2 cellular contexts compared by ENCODE assay signal in genomic region chr13:40982772-40983171, GRCh38.
TF ChIP-seq lines count a peak whose summit lies in the region.

No MANE protein-coding gene starts in this region.

TF ChIP-seq in liver, 16 proteins besides CTCF, POLR2A, EP300 and RAD21 (continued from another document):
- TF ChIP-seq ZBTB33 (IDR thresholded peaks at IDR 0.05), result no peak
- no peak for TF ChIP-seq RXRA (IDR thresholded peaks at IDR 0.05)
- no peak for TF ChIP-seq HNF4A (conservative IDR thresholded peaks at IDR 0.05)
- no peak for TF ChIP-seq MAX (IDR thresholded peaks at IDR 0.05)
- peak; percentile 47 for TF ChIP-seq REST (IDR thresholded peaks at IDR 0.05)
- TF ChIP-seq GABPA (IDR thresholded peaks at IDR 0.05 in 1 of 2, conservative IDR thresholded peaks at IDR 0.05 in 1 of 2), result peak in 1 of 2 donors; percentile 25
- TF ChIP-seq HNF4G (IDR thresholded peaks at IDR 0.05), result no peak
- TF ChIP-seq ATF3 (IDR thresholded peaks at IDR 0.05), result no peak
- TF ChIP-seq FOXA1 (IDR thresholded peaks at IDR 0.05), result no peak
- peak in 1 of 2 donors; percentile 13 for TF ChIP-seq JUND (IDR thresholded peaks at IDR 0.05)
- TF ChIP-seq SP1 (IDR thresholded peaks at IDR 0.05), result peak; percentile 39
- TF ChIP-seq FOXA2 (IDR thresholded peaks at IDR 0.05), result no peak
- peak; percentile 88 for TF ChIP-seq YY1 (IDR thresholded peaks at IDR 0.05)

TF ChIP-seq in HepG2, 621 proteins besides CTCF, POLR2A, EP300 and RAD21 (continued from another document):
- TF ChIP-seq ZSCAN21 (CRISPR knock-in tag; IDR thresholded peaks at IDR 0.05; ENCODE audit: borderline replicate concordance) (no peak), ZNF75D (CRISPR knock-in tag; IDR thresholded peaks at IDR 0.05; ENCODE audit: borderline replicate concordance) (no peak)
